Comparison of ENCODE assay signal across 18 cellular contexts in the genomic region with DNA sequence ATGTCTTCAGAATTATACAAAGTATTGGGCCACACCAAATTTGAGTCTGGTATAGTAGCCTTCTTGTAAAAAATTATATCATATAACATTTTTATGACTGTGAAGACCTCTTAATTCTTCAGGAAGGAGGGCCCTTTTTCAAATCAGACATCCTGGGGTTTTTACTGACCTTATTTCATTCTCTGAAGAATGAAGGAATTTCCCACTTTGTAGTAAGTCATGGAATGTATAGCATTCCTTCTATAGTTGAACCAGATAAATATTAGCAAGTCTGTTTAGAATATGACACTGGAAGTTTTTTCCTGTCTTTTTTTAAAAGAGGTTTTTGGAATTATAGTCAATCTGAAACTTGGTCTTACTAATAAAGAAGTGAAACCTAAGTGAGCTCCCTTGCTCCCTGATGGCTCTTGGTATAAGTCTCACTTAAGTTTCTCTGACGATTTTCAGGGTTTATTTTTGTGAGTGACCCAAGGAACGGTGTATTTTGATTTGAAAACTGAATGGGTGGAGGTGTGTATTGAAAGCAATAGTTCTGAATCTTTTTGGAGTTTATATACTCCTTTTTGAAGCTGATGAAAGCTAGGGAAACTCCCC. TPM values are rescaled to one million over a fixed set of nuclear protein-coding genes. Genes with fewer than 3 reads are reported as not detected.
DNase-seq lines count a peak whose midpoint lies in the region; ATAC-seq, FAIRE-seq and TF ChIP-seq lines count a peak whose summit lies in the region.
"Had no signal": no experiment of that assay in that cellular context is flagged by ENCODE, and none has a peak within 500 bp of the region (broad histone marks: within the 10 kb centered on the region; RNA-seq: fewer than 3 reads in every experiment).

No MANE protein-coding gene starts in this region.

- no peaks in the 10 kb centered on the region for H3K36me3 ChIP-seq in gastroesophageal sphincter
- H3K36me3 ChIP-seq: vagina had no signal

- H3K9me3 ChIP-seq in gastroesophageal sphincter = no peaks in the 10 kb centered on the region
- H3K9me3 ChIP-seq: A549, vagina had no signal

- ATAC-seq in gastroesophageal sphincter = no peak
- ATAC-seq: A549; effector memory CD8-positive, alpha-beta T cell had no signal

- FAIRE-seq in GM19239 (lab: Jason Lieb, UNC) = peak; percentile 86
- FAIRE-seq: A549 had no signal

- H3K4me1 ChIP-seq in gastroesophageal sphincter = peaks cover 7 to 84% (median 13%) of the 10 kb centered on the region in 3 donors

- no peak for TF ChIP-seq POLR2A in gastroesophageal sphincter (IDR thresholded peaks at IDR 0.05)

- H3K27ac ChIP-seq in gastroesophageal sphincter = peak overlapping the region in 3 of 4 donors; percentile 11 to 32 (median 22)
- H3K27ac ChIP-seq: A549, C4-2B, vagina had no signal

- WGBS in gastroesophageal sphincter (ENCODE audit: low coverage in 1 of 2), 2 donors = 17 to 54% methylated on average over 2 of the region's 2 CpGs

- peak; percentile 46 for DNase-seq in EH (ENCODE audit: low read depth)
- no peak for DNase-seq in GM19239 (ENCODE audit: insufficient read length, low spot score)
- DNase-seq in RPMI8226 = peak; percentile 41
- no peak for DNase-seq in putamen (ENCODE audit: low spot score)
- DNase-seq in hypothalamus (lab: John Stamatoyannopoulos, UW) = no peak
- DNase-seq in NCI-H2196 treated with DMSO at 0.1 percent for 48 hours (lab: John Stamatoyannopoulos, UW; ENCODE audit: unreplicated experiment) = no peak
- DNase-seq in NCI-H1092 (lab: John Stamatoyannopoulos, UW) = no peak
- DNase-seq: activated CD4-positive, CD25-positive, alpha-beta regulatory T cell treated with anti-CD3 and anti-CD28 coated beads, Interleukin-2, amount 50 U/mL, for 72 hours; DMS79 treated with DMSO at 0.1 percent for 48 hours; effector memory CD8-positive, alpha-beta T cell; H9; NCI-H1694; SIG-M5; stimulated activated CD4-positive, alpha-beta T cell treated with anti-CD3 and anti-CD28 coated beads, Interleukin-2, amount 100 ng/mL, for 48 hours had no signal

- TF ChIP-seq CTCF in gastroesophageal sphincter (IDR thresholded peaks at IDR 0.05) = no peak

- H3K4me3 ChIP-seq in gastroesophageal sphincter = no peak overlapping the region
- H3K4me3 ChIP-seq: A549, vagina had no signal

- H3K27me3 ChIP-seq in gastroesophageal sphincter = no peaks in the 10 kb centered on the region
- H3K27me3 ChIP-seq: vagina had no signal

- TF ChIP-seq EP300 in gastroesophageal sphincter (IDR thresholded peaks at IDR 0.05) = no peak

RNA-seq across cellular contexts. Expression of gene SNX27, which starts 23.7 kb away (rescaled TPM):
- total RNA-seq in gastroesophageal sphincter = 10 to 100 TPM; 48.1 to 61.1 (median 53.8) TPM

Comparison
In these comparisons a context has a peak if more than half of its experiments do, and no peak if none do; other contexts are left out.
1. DNase-seq: peak in EH (single experiment) and RPMI8226 (single experiment); none in GM19239 (single experiment), putamen (single experiment), hypothalamus (0 of 51), NCI-H2196 treated with DMSO at 0.1 percent for 48 hours (single experiment) and NCI-H1092 (single experiment).